In the genomic region with DNA sequence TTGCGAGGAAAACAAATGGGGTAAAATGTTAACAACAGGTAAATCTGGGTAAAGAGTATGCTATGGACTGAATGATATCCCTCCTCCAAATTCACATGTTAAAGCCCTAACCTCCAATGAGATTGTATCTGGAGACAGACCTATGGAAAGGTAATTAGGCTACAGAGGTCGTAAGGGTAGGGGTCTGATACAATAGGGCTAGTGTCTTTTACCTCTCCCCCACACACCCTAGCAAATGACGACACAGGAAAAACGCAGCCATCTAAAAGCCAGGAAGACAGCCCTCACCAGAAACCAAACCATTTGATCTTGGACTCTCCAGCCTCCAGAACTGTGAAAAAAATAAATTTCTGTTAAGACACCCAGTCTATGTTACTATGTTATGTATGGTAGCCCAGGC, we compare ENCODE assay signal across 1 cellular context.
TF ChIP-seq lines count a peak whose summit lies in the region.

No MANE protein-coding gene starts in this region.

TF ChIP-seq in HCT116, 20 proteins besides CTCF, POLR2A, EP300 and RAD21:
- TF ChIP-seq, protein P1, sequence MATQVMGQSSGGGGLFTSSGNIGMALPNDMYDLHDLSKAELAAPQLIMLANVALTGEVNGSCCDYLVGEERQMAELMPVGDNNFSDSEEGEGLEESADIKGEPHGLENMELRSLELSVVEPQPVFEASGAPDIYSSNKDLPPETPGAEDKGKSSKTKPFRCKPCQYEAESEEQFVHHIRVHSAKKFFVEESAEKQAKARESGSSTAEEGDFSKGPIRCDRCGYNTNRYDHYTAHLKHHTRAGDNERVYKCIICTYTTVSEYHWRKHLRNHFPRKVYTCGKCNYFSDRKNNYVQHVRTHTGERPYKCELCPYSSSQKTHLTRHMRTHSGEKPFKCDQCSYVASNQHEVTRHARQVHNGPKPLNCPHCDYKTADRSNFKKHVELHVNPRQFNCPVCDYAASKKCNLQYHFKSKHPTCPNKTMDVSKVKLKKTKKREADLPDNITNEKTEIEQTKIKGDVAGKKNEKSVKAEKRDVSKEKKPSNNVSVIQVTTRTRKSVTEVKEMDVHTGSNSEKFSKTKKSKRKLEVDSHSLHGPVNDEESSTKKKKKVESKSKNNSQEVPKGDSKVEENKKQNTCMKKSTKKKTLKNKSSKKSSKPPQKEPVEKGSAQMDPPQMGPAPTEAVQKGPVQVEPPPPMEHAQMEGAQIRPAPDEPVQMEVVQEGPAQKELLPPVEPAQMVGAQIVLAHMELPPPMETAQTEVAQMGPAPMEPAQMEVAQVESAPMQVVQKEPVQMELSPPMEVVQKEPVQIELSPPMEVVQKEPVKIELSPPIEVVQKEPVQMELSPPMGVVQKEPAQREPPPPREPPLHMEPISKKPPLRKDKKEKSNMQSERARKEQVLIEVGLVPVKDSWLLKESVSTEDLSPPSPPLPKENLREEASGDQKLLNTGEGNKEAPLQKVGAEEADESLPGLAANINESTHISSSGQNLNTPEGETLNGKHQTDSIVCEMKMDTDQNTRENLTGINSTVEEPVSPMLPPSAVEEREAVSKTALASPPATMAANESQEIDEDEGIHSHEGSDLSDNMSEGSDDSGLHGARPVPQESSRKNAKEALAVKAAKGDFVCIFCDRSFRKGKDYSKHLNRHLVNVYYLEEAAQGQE (IDR thresholded peaks at IDR 0.05; ENCODE audit: low read depth) = no peak
